Comparison of ENCODE assay signal across 14 cellular contexts in the genomic region with DNA sequence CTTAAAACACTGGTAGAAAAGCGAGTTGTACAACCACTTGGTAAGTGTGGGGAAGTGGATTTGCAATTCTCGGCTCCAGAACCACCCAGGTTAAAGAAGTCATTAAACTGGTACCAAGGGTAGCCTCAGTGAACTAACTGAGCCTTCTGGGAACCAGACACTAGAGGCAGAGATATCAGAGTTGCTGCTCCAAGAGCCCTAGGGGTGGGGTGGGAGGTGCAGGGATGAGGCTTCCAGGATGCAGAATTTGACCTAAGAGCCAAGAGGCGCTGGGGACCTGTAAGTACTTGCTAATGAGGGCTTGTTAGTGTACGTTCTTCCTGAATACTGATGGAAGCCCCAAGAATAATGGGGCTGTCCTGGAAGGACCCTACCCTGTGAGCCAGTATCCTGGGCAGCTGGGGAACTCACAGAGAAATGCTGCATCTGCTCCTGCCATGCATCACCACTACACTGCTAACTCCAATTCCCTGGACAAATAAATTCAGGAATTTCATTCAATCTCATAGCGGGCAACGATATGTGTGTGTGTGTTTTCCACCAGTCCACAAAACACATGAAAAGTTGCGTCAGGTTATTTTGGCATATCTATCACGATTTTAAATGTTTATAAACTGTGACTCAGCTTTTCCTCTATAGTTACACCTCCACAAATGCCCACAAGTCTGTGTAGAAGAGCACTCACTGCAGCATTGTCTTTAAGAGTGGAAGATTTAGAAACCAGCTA. TPM values are rescaled to one million over a fixed set of nuclear protein-coding genes. Genes with fewer than 3 reads are reported as not detected.
DNase-seq lines count a peak whose midpoint lies in the region; ATAC-seq and TF ChIP-seq lines count a peak whose summit lies in the region.
"Had no signal": no experiment of that assay in that cellular context is flagged by ENCODE, and none has a peak within 500 bp of the region (broad histone marks: within the 10 kb centered on the region; RNA-seq: fewer than 3 reads in every experiment).

No MANE protein-coding gene starts in this region.

- no peak overlapping the region for H3K23ac ChIP-seq in IMR-90 (ENCODE audit: low read depth, low read length)

- H3K4me1 ChIP-seq in IMR-90 (ENCODE audit: control insufficient read depth, insufficient read depth, low read length): peaks cover 9% of the 10 kb centered on the region

- H2AK5ac ChIP-seq in IMR-90 (ENCODE audit: low read depth, low read length): no peak overlapping the region

- H3K14ac ChIP-seq in IMR-90 (replicated peaks; ENCODE audit: low read depth, low read length): no peak overlapping the region

- no peak overlapping the region for H4K5ac ChIP-seq in IMR-90 (ENCODE audit: low read depth, low read length)

- H2BK20ac ChIP-seq in IMR-90 (ENCODE audit: low read depth, low read length): no peak overlapping the region

- H3K9me1 ChIP-seq in IMR-90 (ENCODE audit: insufficient read depth, low read length): peaks cover 8% of the 10 kb centered on the region; the same call in 1 of the 2 replicates

- no peak overlapping the region for H2AK9ac ChIP-seq in IMR-90 (replicated peaks; ENCODE audit: low read depth, low read length, poor library complexity)

- no peak for TF ChIP-seq CTCF in AG09309 (IDR thresholded peaks at IDR 0.05; ENCODE audit: control insufficient read depth, insufficient read depth, low read depth, low read length, missing control alignments)
- TF ChIP-seq CTCF in IMR-90 (conservative IDR thresholded peaks at IDR 0.05; ENCODE audit: low read depth, low read length): peak; percentile 33
- TF ChIP-seq CTCF in brain microvascular endothelial cell (IDR thresholded peaks at IDR 0.05; ENCODE audit: low read depth, low read length, missing control alignments): no peak
- TF ChIP-seq CTCF in foreskin fibroblast (IDR thresholded peaks at IDR 0.05; ENCODE audit: low read depth, low read length): no peak

- H4K8ac ChIP-seq in IMR-90 (ENCODE audit: low read depth in 2 of 2, low read length in 2 of 2): no peak overlapping the region

- intact Hi-C loops in IMR-90 (cut with micrococcal nuclease): no loop called here

- no peak overlapping the region for H2BK120ac ChIP-seq in IMR-90 (ENCODE audit: low read depth, low read length)

- dilution Hi-C loops in IMR-90 (cut with HindIII; ENCODE audit: low sequenced_read_pairs, unreplicated experiment): no loop called here

- no peaks in the 10 kb centered on the region for H3K9me3 ChIP-seq in IMR-90 (ENCODE audit: control insufficient read depth, insufficient read depth, low read length)
- H3K9me3 ChIP-seq: stomach had no signal

- H4K91ac ChIP-seq in IMR-90 (ENCODE audit: insufficient read depth, low read depth, low read length): no peak overlapping the region

- H3K36me3 ChIP-seq in IMR-90 (ENCODE audit: control insufficient read depth, insufficient read depth, low read length) (no peaks in the 10 kb centered on the region), brain microvascular endothelial cell (replicated peaks) (no peaks in the 10 kb centered on the region)

- peaks cover 16 to 54% of the 10 kb centered on the region in 2 experiments for H3K79me1 ChIP-seq in IMR-90 (ENCODE audit: low read depth in 1 of 2, low read length in 2 of 2)

- H3K4me3 ChIP-seq in AG09309 (ENCODE audit: control insufficient read depth, low read depth, low read length) (no peak overlapping the region), IMR-90 (ENCODE audit: insufficient read depth, low read depth, low read length) (no peak overlapping the region), brain microvascular endothelial cell (ENCODE audit: low read depth, low read length) (no peak overlapping the region), foreskin fibroblast (ENCODE audit: low read depth in 1 of 2, low read length in 2 of 2) (no peak overlapping the region)
- H3K4me3 ChIP-seq: stomach had no signal

- H3K27me3 ChIP-seq in IMR-90 (ENCODE audit: control insufficient read depth, insufficient read depth, low read length): no peaks in the 10 kb centered on the region
- H3K27me3 ChIP-seq in brain microvascular endothelial cell (replicated peaks): no peaks in the 10 kb centered on the region
- H3K27me3 ChIP-seq: stomach had no signal

- H3K9ac ChIP-seq in IMR-90 (ENCODE audit: low read depth, low read length): no peak overlapping the region

- H2AFZ ChIP-seq in IMR-90 (replicated peaks; ENCODE audit: low read length, poor library complexity): no peak overlapping the region

- no peak overlapping the region for H3K27ac ChIP-seq in IMR-90 (ENCODE audit: insufficient read depth, low read length)
- H3K27ac ChIP-seq in brain microvascular endothelial cell: no peak overlapping the region
- H3K27ac ChIP-seq: stomach had no signal

- CTCF ChIA-PET in IMR-90 (lab: Yijun Ruan, JAX): interaction anchor here (1.0 kb wide), 2 partner anchors 10 to 17 kb away, joined by 3 to 7 read pairs; no protein-coding TSS in a partner anchor

- H2BK5ac ChIP-seq in IMR-90 (ENCODE audit: low read depth, low read length, poor library complexity, severe bottlenecking): no peak overlapping the region

- no peaks in the 10 kb centered on the region; the same call in 1 of the 2 replicates for H4K20me1 ChIP-seq in IMR-90 (ENCODE audit: insufficient read depth, low read length)

- POLR2A ChIA-PET in IMR-90 (lab: Charles Lee; ENCODE audit: unreplicated experiment): no interaction called here

- H2BK15ac ChIP-seq in IMR-90 (ENCODE audit: low read depth, low read length): no peak overlapping the region

- 100% methylated on average over 1 of the region's 8 CpGs; no CpG with 5 or more reads in 1 of the 2 experiments for WGBS in IMR-90 (ENCODE audit: extremely low coverage in 2 of 2, insufficient read length in 1 of 2), 2 experiments

- TF ChIP-seq POLR2A in IMR-90 (IDR thresholded peaks at IDR 0.05; ENCODE audit: low read depth, low read length): no peak

- no TSS peak for BruUV-seq in IMR-90 (replicated peaks; lab: Mats Ljungman, UMichigan)

- H3K56ac ChIP-seq in IMR-90 (ENCODE audit: extremely low read depth, insufficient read depth, low read length): no peak overlapping the region

- in situ Hi-C loops in IMR-90 (cut with MboI; ENCODE audit: low sequenced_read_pairs): no loop called here
- in situ Hi-C loops in brain microvascular endothelial cell (cut with HindIII; ENCODE audit: low pct_ligation_motif_present, low sequenced_read_pairs): no loop called here

- TF ChIP-seq RAD21 in IMR-90 (IDR thresholded peaks at IDR 0.05; ENCODE audit: low read length): no peak

- no peak overlapping the region for H3K4me2 ChIP-seq in IMR-90 (ENCODE audit: low read depth, low read length)

- no peak overlapping the region for H3K18ac ChIP-seq in IMR-90 (ENCODE audit: low read depth, low read length)

- peak; percentile 67 for DNase-seq in AG09309 (ENCODE audit: low read depth)
- peak; percentile 87 for DNase-seq in IMR-90
- DNase-seq in brain microvascular endothelial cell: peak; percentile 5
- no peak for DNase-seq in left lobe of liver (ENCODE audit: low spot score)
- DNase-seq in globus pallidus (ENCODE audit: low spot score): no peak
- DNase-seq in NCI-H1694 (lab: John Stamatoyannopoulos, UW): no peak
- no peak for DNase-seq in NCI-H2107 (lab: John Stamatoyannopoulos, UW)
- DNase-seq in foreskin fibroblast: no peak
- DNase-seq: activated effector memory CD4-positive, alpha-beta T cell treated with Interleukin-2 at 50 U/mL for 16 hours; C1 segment of cervical spinal cord; foreskin melanocyte; GDM1; stomach had no signal

- H3K4ac ChIP-seq in IMR-90 (ENCODE audit: low read depth, low read length): no peak overlapping the region; the same call in 1 of the 2 replicates

- ATAC-seq in IMR-90 (ENCODE audit: low read depth): peak; percentile 81
- ATAC-seq in left lobe of liver: peak; percentile 44

TF ChIP-seq in IMR-90, 13 proteins besides CTCF, POLR2A, EP300 and RAD21:
- TF ChIP-seq FOS (IDR thresholded peaks at IDR 0.05; ENCODE audit: low read depth, low read length) (peak; percentile 56; the same call in 1 of the 2 replicates), CEBPB (IDR thresholded peaks at IDR 0.05; ENCODE audit: low read depth, low read length) (peak; percentile 86), RCOR1 (IDR thresholded peaks at IDR 0.05; ENCODE audit: insufficient replicate concordance, low read length) (no peak), MAZ (IDR thresholded peaks at IDR 0.05; ENCODE audit: borderline replicate concordance, low read depth, low read length) (no peak), SMC3 (IDR thresholded peaks at IDR 0.05; ENCODE audit: low read depth, low read length) (peak; percentile 18; the same call in 1 of the 2 replicates), MAFK (IDR thresholded peaks at IDR 0.05; ENCODE audit: low read depth, low read length) (peak; percentile 38), BHLHE40 (IDR thresholded peaks at IDR 0.05; ENCODE audit: low read depth, low read length) (no peak), MXI1 (IDR thresholded peaks at IDR 0.05; ENCODE audit: borderline replicate concordance, low read depth, low read length) (no peak), NFE2L2 (IDR thresholded peaks at IDR 0.05; ENCODE audit: low read depth, low read length) (peak; percentile 90)
- TF ChIP-seq, protein P1, sequence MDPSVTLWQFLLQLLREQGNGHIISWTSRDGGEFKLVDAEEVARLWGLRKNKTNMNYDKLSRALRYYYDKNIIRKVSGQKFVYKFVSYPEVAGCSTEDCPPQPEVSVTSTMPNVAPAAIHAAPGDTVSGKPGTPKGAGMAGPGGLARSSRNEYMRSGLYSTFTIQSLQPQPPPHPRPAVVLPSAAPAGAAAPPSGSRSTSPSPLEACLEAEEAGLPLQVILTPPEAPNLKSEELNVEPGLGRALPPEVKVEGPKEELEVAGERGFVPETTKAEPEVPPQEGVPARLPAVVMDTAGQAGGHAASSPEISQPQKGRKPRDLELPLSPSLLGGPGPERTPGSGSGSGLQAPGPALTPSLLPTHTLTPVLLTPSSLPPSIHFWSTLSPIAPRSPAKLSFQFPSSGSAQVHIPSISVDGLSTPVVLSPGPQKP (IDR thresholded peaks at IDR 0.05; ENCODE audit: borderline replicate concordance, low read depth, low read length): no peak
TF ChIP-seq in IMR-90: peak in this region for 5.

RNA-seq across cellular contexts. Expression of a gene that starts 23.8 kb away (rescaled TPM):
- total RNA-seq in IMR-90 (2012; rRNA removed): 7.5 and 10.6 TPM in 2 replicates
- polyA plus RNA-seq in IMR-90 (2012; rRNA removed): 17.8 and 19.4 TPM in 2 replicates
- 12.5 and 37.8 TPM in 2 replicates for polyA plus RNA-seq in IMR-90 (2012; cell fraction: cytosol; rRNA removed)
- 22.4 and 23.4 TPM in 2 replicates for polyA plus RNA-seq in IMR-90 (2012; cell fraction: nucleus; rRNA removed; ENCODE audit: low replicate concordance)
- 36.4 TPM for total RNA-seq in left lobe of liver

RNA-seq across cellular contexts. Expression of a gene that starts 38.8 kb away (rescaled TPM):
- total RNA-seq in IMR-90 (2012; rRNA removed): not detected in 2 replicates
- not detected in 2 replicates for polyA plus RNA-seq in IMR-90 (2012; rRNA removed)
- polyA plus RNA-seq in IMR-90 (2012; cell fraction: cytosol; rRNA removed): 0.25 and 0.32 TPM in 2 replicates
- polyA plus RNA-seq in IMR-90 (2012; cell fraction: nucleus; rRNA removed; ENCODE audit: low replicate concordance): 5.7 and 7.9 TPM in 2 replicates
- total RNA-seq in left lobe of liver: 0.38 TPM
- total RNA-seq: renal cortical epithelial cell had no signal

RNA-seq across cellular contexts. Expression of a gene that starts 43.1 kb away (rescaled TPM):
- total RNA-seq in IMR-90 (2012; rRNA removed) (0.28 and 0.36 TPM in 2 replicates), left lobe of liver (4,358 TPM)
- polyA plus RNA-seq in IMR-90 (2012; rRNA removed): 0.26 and 0.67 TPM in 2 replicates
- polyA plus RNA-seq in IMR-90 (2012; cell fraction: cytosol; rRNA removed): 0.02 and 0.09 TPM in 2 replicates
- 5.8 and 6.1 TPM in 2 replicates for polyA plus RNA-seq in IMR-90 (2012; cell fraction: nucleus; rRNA removed; ENCODE audit: low replicate concordance)

Comparison
In these comparisons a context has a peak if more than half of its experiments do, and no peak if none do; other contexts are left out.
1. DNase-seq: peak in AG09309 (single experiment), IMR-90 (single experiment) and brain microvascular endothelial cell (single experiment); none in left lobe of liver (single experiment), globus pallidus (single experiment), NCI-H1694 (single experiment), NCI-H2107 (single experiment) and foreskin fibroblast (0 of 2).
2. RNA of a gene that starts 43.1 kb away (total RNA-seq): 4,358 TPM in left lobe of liver (single experiment); 0.28 to 0.36 TPM in IMR-90; every median in the first group is over 1,000 times any median in the second.